In genomic region chr2:61720911-61721310, GRCh38 we compare ENCODE assay signal across 13 cellular contexts.
A peak's percentile ranks its signal among the peaks of the same experiment; 100 is the strongest.
DNase-seq lines count a peak whose midpoint lies in the region; ATAC-seq, FAIRE-seq and TF ChIP-seq lines count a peak whose summit lies in the region.
"Had no signal": no experiment of that assay in that cellular context is flagged by ENCODE, and none has a peak within 500 bp of the region (broad histone marks: within the 10 kb centered on the region; RNA-seq: fewer than 3 reads in every experiment).

No MANE protein-coding gene starts in this region.

- peaks cover 12% of the 10 kb centered on the region; the same call in 1 of the 2 replicates for H3K4me1 ChIP-seq in PC-3 (ENCODE audit: insufficient read depth, low read length)
- no peaks in the 10 kb centered on the region for H3K4me1 ChIP-seq in ascending aorta
- H3K4me1 ChIP-seq: A549 had no signal

- H2AFZ ChIP-seq in PC-3 (ENCODE audit: low read length): no peak overlapping the region
- H2AFZ ChIP-seq: GM23248 had no signal

- no peaks in the 10 kb centered on the region for H3K9me2 ChIP-seq in PC-3 (replicated peaks; ENCODE audit: low read length)

- H3K4me1 Mint-ChIP-seq in activated CD8-positive, alpha-beta T cell treated with anti-CD3 and anti-CD28 coated beads, Interleukin-2, amount 10 ng/mL, durations not matched to agents 7 days and 5 days (ENCODE audit: low read depth): no peaks in the 10 kb centered on the region
- H3K4me1 Mint-ChIP-seq: CD14-positive monocyte; CD8-positive, alpha-beta memory T cell had no signal

- no TSS peak for BruUV-seq in PC-3 (replicated peaks; lab: Mats Ljungman, UMichigan)

- intact Hi-C loops in PC-3 (cut with micrococcal nuclease) (no loop called here), ascending aorta (cut with DNase I) (no loop called here)

- FAIRE-seq in bronchial epithelial cell (lab: Jason Lieb, UNC): no peak
- FAIRE-seq: A549, H54 had no signal

- H3K4me3 ChIP-seq in PC-3 (ENCODE audit: low read length) (no peak overlapping the region), bronchial epithelial cell (ENCODE audit: low read depth, low read length) (no peak overlapping the region), ascending aorta (no peak overlapping the region)
- H3K4me3 ChIP-seq: A549, GM23248 had no signal

- no peak overlapping the region for H3K27ac Mint-ChIP-seq in activated CD8-positive, alpha-beta T cell treated with anti-CD3 and anti-CD28 coated beads, Interleukin-2, amount 10 ng/mL, durations not matched to agents 7 days and 5 days
- H3K27ac Mint-ChIP-seq: CD8-positive, alpha-beta memory T cell had no signal

- H3K4me2 ChIP-seq in PC-3 (ENCODE audit: low read length): no peak overlapping the region
- H3K4me2 ChIP-seq: A549 had no signal

- H3K27me3 Mint-ChIP-seq in activated CD8-positive, alpha-beta T cell treated with anti-CD3 and anti-CD28 coated beads, Interleukin-2, amount 10 ng/mL, durations not matched to agents 7 days and 5 days (ENCODE audit: low read depth): no peaks in the 10 kb centered on the region

- H3K27me3 ChIP-seq in PC-3 (ENCODE audit: low read length) (no peaks in the 10 kb centered on the region), bronchial epithelial cell (ENCODE audit: control insufficient read depth, insufficient read depth, low read length) (no peaks in the 10 kb centered on the region), ascending aorta (no peaks in the 10 kb centered on the region)

- TF ChIP-seq CTCF in PC-3 (conservative IDR thresholded peaks at IDR 0.05; ENCODE audit: low read depth, low read length) (no peak), bronchial epithelial cell (IDR thresholded peaks at IDR 0.05; ENCODE audit: insufficient read depth, low read length, severe bottlenecking) (no peak), ascending aorta (IDR thresholded peaks at IDR 0.05) (no peak)

- CTCF ChIA-PET in PC-3 (lab: Charles Lee): no interaction called here
- CTCF ChIA-PET in activated CD8-positive, alpha-beta T cell treated with anti-CD3 and anti-CD28 coated beads, Interleukin-2, amount 10 ng/mL, durations not matched to agents 7 days and 5 days (lab: Charles Lee): no interaction called here

- H3K36me3 Mint-ChIP-seq in activated CD8-positive, alpha-beta T cell treated with anti-CD3 and anti-CD28 coated beads, Interleukin-2, amount 10 ng/mL, durations not matched to agents 7 days and 5 days (ENCODE audit: low read depth): no peaks in the 10 kb centered on the region
- H3K36me3 Mint-ChIP-seq: CD14-positive monocyte had no signal

- POLR2A ChIA-PET in PC-3 (lab: Charles Lee; ENCODE audit: unreplicated experiment): no interaction called here
- POLR2A ChIA-PET in activated CD8-positive, alpha-beta T cell treated with anti-CD3 and anti-CD28 coated beads, Interleukin-2, amount 10 ng/mL, durations not matched to agents 7 days and 5 days (lab: Charles Lee): no interaction called here

- H3K9me3 ChIP-seq in PC-3 (ENCODE audit: low read length): no peaks in the 10 kb centered on the region
- H3K9me3 ChIP-seq in ascending aorta: no peaks in the 10 kb centered on the region
- H3K9me3 ChIP-seq: A549 had no signal

- H3K27ac ChIP-seq in PC-3 (ENCODE audit: low read length): no peak overlapping the region
- H3K27ac ChIP-seq in ascending aorta: no peak overlapping the region
- H3K27ac ChIP-seq: A549, GM23248 had no signal

- H3K79me2 ChIP-seq in PC-3 (ENCODE audit: low read length): no peaks in the 10 kb centered on the region

- DNase-seq in PC-3 (peak; percentile 45), bronchial epithelial cell (ENCODE audit: low read depth) (peak; percentile 69), kidney tubule cell (ENCODE audit: low spot score) (peak; percentile 23), ascending aorta (ENCODE audit: low spot score in 2 of 2) (no peak), GM19240 (ENCODE audit: insufficient read length, low spot score) (no peak)
- DNase-seq in activated CD8-positive, alpha-beta T cell treated with anti-CD3 and anti-CD28 coated beads, Interleukin-2, amount 10 ng/mL, durations not matched to agents 7 days and 5 days: no peak
- DNase-seq: CD8-positive, alpha-beta memory T cell; DMS53; GM23248 had no signal

- H3K9me3 Mint-ChIP-seq in activated CD8-positive, alpha-beta T cell treated with anti-CD3 and anti-CD28 coated beads, Interleukin-2, amount 10 ng/mL, durations not matched to agents 7 days and 5 days (ENCODE audit: insufficient read depth): peaks cover under 1% of the 10 kb centered on the region

- H3K4me3 Mint-ChIP-seq in activated CD8-positive, alpha-beta T cell treated with anti-CD3 and anti-CD28 coated beads, Interleukin-2, amount 10 ng/mL, durations not matched to agents 7 days and 5 days: no peak overlapping the region
- H3K4me3 Mint-ChIP-seq: CD14-positive monocyte; CD8-positive, alpha-beta memory T cell had no signal

- H4K20me1 ChIP-seq in PC-3 (ENCODE audit: low read length): no peaks in the 10 kb centered on the region

- H3K36me3 ChIP-seq in PC-3 (ENCODE audit: low read depth, low read length) (no peaks in the 10 kb centered on the region), bronchial epithelial cell (ENCODE audit: control insufficient read depth, insufficient read depth, low read length) (no peaks in the 10 kb centered on the region), ascending aorta (no peaks in the 10 kb centered on the region)

- ATAC-seq in PC-3: peak; percentile 38
- no peak for ATAC-seq in activated CD8-positive, alpha-beta T cell treated with anti-CD3 and anti-CD28 coated beads, Interleukin-2, amount 10 ng/mL, durations not matched to agents 7 days and 5 days
- ATAC-seq: A549, HCT116 had no signal

- H3K9ac ChIP-seq in PC-3 (ENCODE audit: low read length): no peak overlapping the region
- H3K9ac ChIP-seq: GM23248 had no signal

- H3F3A ChIP-seq in PC-3 (ENCODE audit: low read length, unreplicated experiment): no peaks in the 10 kb centered on the region

Comparison
In these comparisons a context has a peak if more than half of its experiments do, and no peak if none do; other contexts are left out.
1. DNase-seq: peak in PC-3 (single experiment), bronchial epithelial cell (single experiment) and kidney tubule cell (single experiment); none in ascending aorta (0 of 2), GM19240 (single experiment) and activated CD8-positive, alpha-beta T cell treated with anti-CD3 and anti-CD28 coated beads, Interleukin-2, amount 10 ng/mL, durations not matched to agents 7 days and 5 days (single experiment).